In the genomic region with DNA sequence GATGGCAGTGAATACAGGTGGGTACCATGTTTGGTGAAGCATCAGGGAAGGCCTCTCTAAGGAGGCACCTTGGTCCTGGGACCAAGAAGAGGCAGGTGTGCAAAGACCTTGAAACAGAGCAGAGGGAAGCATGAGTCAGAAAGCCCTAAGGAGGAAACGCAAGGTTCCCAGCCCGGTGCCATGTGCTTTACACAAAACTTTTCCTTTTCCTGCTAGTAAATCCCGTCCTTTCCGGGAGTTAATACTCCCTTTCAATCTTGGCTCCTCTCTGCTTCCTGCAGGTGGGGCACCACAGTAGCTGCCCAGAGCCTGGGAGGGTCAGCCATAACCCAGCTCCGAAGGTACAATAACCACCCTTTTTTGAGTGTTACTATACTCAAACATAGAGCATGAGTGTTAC, we compare ENCODE assay signal across 19 cellular contexts. TPM values are rescaled to one million over a fixed set of nuclear protein-coding genes. Genes with fewer than 3 reads are reported as not detected.
DNase-seq lines count a peak whose midpoint lies in the region; ATAC-seq, FAIRE-seq and TF ChIP-seq lines count a peak whose summit lies in the region.
"Had no signal": no experiment of that assay in that cellular context is flagged by ENCODE, and none has a peak within 500 bp of the region (broad histone marks: within the 10 kb centered on the region; RNA-seq: fewer than 3 reads in every experiment).

No MANE protein-coding gene starts in this region.

- H3K9ac ChIP-seq in HepG2 (ENCODE audit: insufficient read depth, low read depth, low read length) (no peak overlapping the region), endothelial cell of umbilical vein (replicated peaks; ENCODE audit: extremely low read depth, insufficient read depth, low read length) (no peak overlapping the region)

- no peak for TF ChIP-seq RAD21 in HepG2 (CRISPR knock-in tag; IDR thresholded peaks at IDR 0.05)

- H3K4me1 ChIP-seq in HepG2 (ENCODE audit: insufficient read depth, low read length): peaks cover 59% of the 10 kb centered on the region
- H3K4me1 ChIP-seq in right lobe of liver: no peaks in the 10 kb centered on the region
- H3K4me1 ChIP-seq in endothelial cell of umbilical vein (ENCODE audit: control insufficient read depth, extremely low read depth, insufficient read depth, low read length): peaks cover 10% of the 10 kb centered on the region
- no peaks in the 10 kb centered on the region for H3K4me1 ChIP-seq in mucosa of descending colon (ENCODE audit: low read depth)
- peaks cover 0 to 7% (median 0%) of the 10 kb centered on the region in 12 donors for H3K4me1 ChIP-seq in heart left ventricle

- no peaks in the 10 kb centered on the region for H4K20me1 ChIP-seq in HepG2 (ENCODE audit: insufficient read depth, low read length)
- H4K20me1 ChIP-seq in endothelial cell of umbilical vein (replicated peaks; ENCODE audit: control insufficient read depth, extremely low read depth, insufficient read depth, low read length): no peaks in the 10 kb centered on the region

- FAIRE-seq in HepG2 (lab: Jason Lieb, UNC) (no peak), endothelial cell of umbilical vein (lab: Jason Lieb, UNC) (peak; percentile 67)

- TF ChIP-seq EP300 in HepG2 (IDR thresholded peaks at IDR 0.05; ENCODE audit: low read depth in 2 of 2, low read length in 2 of 2): no peak
- no peak for TF ChIP-seq EP300 in HepG2 (CRISPR knock-in tag; IDR thresholded peaks at IDR 0.05; ENCODE audit: borderline replicate concordance)

- no peak for TF ChIP-seq CTCF in HepG2 (CRISPR knock-in tag; IDR thresholded peaks at IDR 0.05)
- TF ChIP-seq CTCF in right lobe of liver (IDR thresholded peaks at IDR 0.05): no peak
- TF ChIP-seq CTCF in endothelial cell of umbilical vein (IDR thresholded peaks at IDR 0.05; ENCODE audit: extremely low read depth in 1 of 2, insufficient read depth in 1 of 2, low read depth in 1 of 2, low read length in 2 of 2): no peak
- no peak for TF ChIP-seq CTCF in mucosa of descending colon (IDR thresholded peaks at IDR 0.05)
- TF ChIP-seq CTCF in heart left ventricle (IDR thresholded peaks at IDR 0.05): no peak

- no peak for TF ChIP-seq POLR2A in HepG2 (IDR thresholded peaks at IDR 0.05; ENCODE audit: insufficient read depth in 1 of 2, low read depth in 2 of 2, low read length in 2 of 2)
- TF ChIP-seq POLR2A in right lobe of liver (IDR thresholded peaks at IDR 0.05): no peak
- TF ChIP-seq POLR2A in endothelial cell of umbilical vein (IDR thresholded peaks at IDR 0.05; ENCODE audit: low read depth, low read length): no peak
- no peak for TF ChIP-seq POLR2A in heart left ventricle (IDR thresholded peaks at IDR 0.05)

- H3K9me3 ChIP-seq in HepG2 (ENCODE audit: low read length) (no peaks in the 10 kb centered on the region), right lobe of liver (no peaks in the 10 kb centered on the region), endothelial cell of umbilical vein (replicated peaks; ENCODE audit: control insufficient read depth, insufficient read depth, low read length) (no peaks in the 10 kb centered on the region), mucosa of descending colon (no peaks in the 10 kb centered on the region), heart left ventricle (no peaks in the 10 kb centered on the region)
- H3K9me3 ChIP-seq: MG63 had no signal

- H3K4me2 ChIP-seq in HepG2 (ENCODE audit: low read depth, low read length) (no peak overlapping the region), endothelial cell of umbilical vein (ENCODE audit: insufficient read depth, low read length) (no peak overlapping the region)

- no peak overlapping the region for H2AFZ ChIP-seq in HepG2 (ENCODE audit: low read length)
- H2AFZ ChIP-seq in endothelial cell of umbilical vein (ENCODE audit: low read depth, low read length): peak overlapping the region; percentile 39

- H3K4me3 ChIP-seq in HepG2 (replicated peaks in 1 of 3; ENCODE audit: insufficient read depth in 1 of 3, low read depth in 2 of 3, low read length in 3 of 3) (no peak overlapping the region), right lobe of liver (no peak overlapping the region), endothelial cell of umbilical vein (replicated peaks in 1 of 3; ENCODE audit: insufficient read depth in 1 of 3, low read depth in 1 of 3, low read length in 3 of 3) (no peak overlapping the region), mucosa of descending colon (no peak overlapping the region), heart left ventricle (no peak overlapping the region)
- H3K4me3 ChIP-seq: MG63 had no signal

- in situ Hi-C loops in HepG2 (cut with HindIII; ENCODE audit: extremely low pct_ligation_motif_present, low pct_unique_long_range_greater_than_20kb): no loop called here
- in situ Hi-C loops in KBM-7 (cut with MboI; ENCODE audit: low pct_unique_long_range_greater_than_20kb, low sequenced_read_pairs): no loop called here

- 72% methylated on average over 5 of the region's 5 CpGs for WGBS in HepG2 (ENCODE audit: low lambda C conversion rate)
- 63% methylated on average over 3 of the region's 5 CpGs for WGBS in right lobe of liver (ENCODE audit: insufficient coverage, low coverage, low lambda C conversion rate, missing lambda C conversion rate)
- 59 to 68% (median 63%) methylated on average over 5 of the region's 5 CpGs for WGBS in heart left ventricle, 4 donors

- no peaks in the 10 kb centered on the region for H3K79me2 ChIP-seq in HepG2 (ENCODE audit: insufficient read depth, low read length)
- no peaks in the 10 kb centered on the region for H3K79me2 ChIP-seq in endothelial cell of umbilical vein (ENCODE audit: control insufficient read depth, insufficient read depth, low read length)

- DNase-seq in HepG2 (ENCODE audit: low spot score) (no peak), right lobe of liver (no peak), endothelial cell of umbilical vein (ENCODE audit: low read depth, low spot score) (peak; percentile 21), mucosa of descending colon (no peak), left lobe of liver (ENCODE audit: low spot score) (no peak), heart left ventricle (no peak), KBM-7 (no peak)
- DNase-seq: 8988T, ACHN, Calu3, H7, KG1, MG63, NCI-H1105 treated with DMSO at 0.1 percent for 48 hours, NCI-H146, NCI-H2029, NCI-H446, NCI-H524 treated with DMSO at 0.1 percent for 48 hours, NCI-H774 had no signal

- intact Hi-C loops in HepG2 (cut with micrococcal nuclease; ENCODE audit: unreplicated experiment) (no loop called here), right lobe of liver (cut with DNase I) (no loop called here), endothelial cell of umbilical vein (cut with micrococcal nuclease) (no loop called here), mucosa of descending colon (cut with DNase I, micrococcal nuclease) (no loop called here), heart left ventricle (cut with DNase I) (no loop called here)

- dilution Hi-C loops in endothelial cell of umbilical vein (cut with MboI; ENCODE audit: extremely low pct_ligation_motif_present, low sequenced_read_pairs): no loop called here

- no peaks in the 10 kb centered on the region for H3K9me1 ChIP-seq in endothelial cell of umbilical vein (replicated peaks; ENCODE audit: control insufficient read depth, extremely low read depth, insufficient read depth, low read length)

- H3K27ac ChIP-seq in HepG2 (ENCODE audit: extremely low read length, insufficient read depth, low read length) (no peak overlapping the region), right lobe of liver (no peak overlapping the region), endothelial cell of umbilical vein (ENCODE audit: insufficient read depth, low read depth, low read length) (no peak overlapping the region), heart left ventricle (no peak overlapping the region)

- CTCF ChIA-PET in HepG2 (lab: Yijun Ruan, JAX; ENCODE audit: low intra/inter-chr PET ratio, low total read pairs) (no interaction called here), endothelial cell of umbilical vein (lab: Charles Lee) (interaction anchor here (0.8 kb wide), 1 partner anchor 29 kb away, joined by 3 read pairs; no protein-coding TSS in a partner anchor)

- POLR2A ChIA-PET in HepG2 (lab: Yijun Ruan, JAX): no interaction called here
- POLR2A ChIA-PET in endothelial cell of umbilical vein (lab: Charles Lee): no interaction called here

- ATAC-seq in HepG2: peak; percentile 42
- ATAC-seq in right lobe of liver: no peak
- ATAC-seq in mucosa of descending colon: peak; percentile 82
- ATAC-seq in left lobe of liver: no peak
- no peak for ATAC-seq in heart left ventricle

- H3K27me3 ChIP-seq in HepG2 (ENCODE audit: control insufficient read depth in 1 of 2, insufficient read depth in 2 of 2, low read length in 2 of 2) (no peaks in the 10 kb centered on the region), right lobe of liver (no peaks in the 10 kb centered on the region), endothelial cell of umbilical vein (ENCODE audit: control insufficient read depth in 2 of 2, insufficient read depth in 2 of 2, low read length in 2 of 2) (no peaks in the 10 kb centered on the region), heart left ventricle (no peaks in the 10 kb centered on the region)
- H3K27me3 ChIP-seq: MG63 had no signal

- BruUV-seq in HepG2 (replicated peaks; lab: Mats Ljungman, UMichigan): no TSS peak
- BruUV-seq in endothelial cell of umbilical vein (replicated peaks; lab: Mats Ljungman, UMichigan): no TSS peak

- H3K36me3 ChIP-seq in HepG2 (replicated peaks in 1 of 2; ENCODE audit: control insufficient read depth in 1 of 2, insufficient read depth in 2 of 2, low read length in 2 of 2): no peaks in the 10 kb centered on the region
- H3K36me3 ChIP-seq in right lobe of liver: no peaks in the 10 kb centered on the region
- H3K36me3 ChIP-seq in endothelial cell of umbilical vein (ENCODE audit: control insufficient read depth in 2 of 2, extremely low read depth in 1 of 2, insufficient read depth in 2 of 2, low read length in 2 of 2): no peaks in the 10 kb centered on the region
- H3K36me3 ChIP-seq in mucosa of descending colon (ENCODE audit: low read depth): no peaks in the 10 kb centered on the region
- H3K36me3 ChIP-seq in heart left ventricle: no peaks in the 10 kb centered on the region
- H3K36me3 ChIP-seq: MG63 had no signal

RNA-seq across cellular contexts. Expression of a gene that starts 19.4 kb away (rescaled TPM):
- total RNA-seq in HepG2 (2016; rRNA removed; fragmentation: Illumina TruSeq; extraction: Trizol) (26.2 and 42.2 TPM in 2 replicates), right lobe of liver (10 to 100 TPM; 23.4 to 41.1 (median 30.5) TPM), endothelial cell of umbilical vein (23.3 and 24.4 TPM in 2 replicates), mucosa of descending colon (10 to 100 TPM in 1 of 3 donors, 1 to 10 TPM in 2; 9.1 to 15.4 (median 9.4) TPM), left lobe of liver (27.4 TPM), heart left ventricle (10 to 100 TPM in 2 of 9 donors, 1 to 10 TPM in 7; 5.0 to 18.7 (median 8.4) TPM)
- total RNA-seq in HepG2 (2016; cell fraction: cytosol; rRNA removed; fragmentation: Illumina TruSeq; extraction: Trizol; ENCODE audit: low read depth): 4.3 and 5.6 TPM in 2 replicates
- 21.6 and 43.4 TPM in 2 replicates for total RNA-seq in HepG2 (2016; cell fraction: insoluble cytoplasmic fraction; rRNA removed; fragmentation: Illumina TruSeq; extraction: Trizol)
- total RNA-seq in HepG2 (2016; cell fraction: membrane; rRNA removed; fragmentation: Illumina TruSeq; extraction: Trizol): 13.7 and 14.0 TPM in 2 replicates
- total RNA-seq in HepG2 (2016; cell fraction: nucleus; rRNA removed; fragmentation: Illumina TruSeq; extraction: Trizol): 55.7 and 64.6 TPM in 2 replicates
- polyA plus RNA-seq in HepG2 (2011; rRNA removed) (51.2 and 62.5 TPM in 2 replicates), endothelial cell of umbilical vein (21.6 and 24.5 TPM in 2 replicates), heart left ventricle (1 to 10 TPM; 3.0 to 3.3 TPM)
- polyA plus RNA-seq in HepG2 (2011; cell fraction: cytosol; rRNA removed): 45.9 and 54.4 TPM in 2 replicates
- 89.0 and 99.9 TPM in 2 replicates for polyA plus RNA-seq in HepG2 (2011; cell fraction: nucleus; rRNA removed)
- 49.8 and 58.0 TPM in 2 replicates for polyA plus RNA-seq in HepG2 (2012)
- polyA plus RNA-seq in HepG2 (2016; cell fraction: cytosol; fragmentation: Illumina TruSeq; extraction: Trizol; ENCODE audit: low read depth): 1.7 TPM in 2 replicates
- polyA plus RNA-seq in HepG2 (2016; cell fraction: insoluble cytoplasmic fraction; fragmentation: Illumina TruSeq; extraction: Trizol; ENCODE audit: low read depth): 15.4 and 17.3 TPM in 2 replicates
- 4.1 and 4.6 TPM in 2 replicates for polyA plus RNA-seq in HepG2 (2016; cell fraction: membrane; fragmentation: Illumina TruSeq; extraction: Trizol; ENCODE audit: low read depth)
- polyA plus RNA-seq in HepG2 (2016; cell fraction: nucleus; fragmentation: Illumina TruSeq; extraction: Trizol; ENCODE audit: insufficient read depth, low read depth): 65.1 and 71.7 TPM in 2 replicates
- polyA minus RNA-seq in HepG2 (2011; rRNA and poly(A)+ RNA removed; ENCODE audit: low replicate concordance): 17.1 and 162 TPM in 2 replicates
- polyA minus RNA-seq in HepG2 (2011; cell fraction: cytosol; rRNA and poly(A)+ RNA removed): 41.3 and 62.3 TPM in 2 replicates
- polyA minus RNA-seq in HepG2 (2011; cell fraction: nucleus; rRNA and poly(A)+ RNA removed): 80.1 and 108 TPM in 2 replicates
- polyA plus RNA-seq in endothelial cell of umbilical vein (2011; cell fraction: cytosol; rRNA removed): 12.8 and 13.4 TPM in 2 replicates
- polyA plus RNA-seq in endothelial cell of umbilical vein (2011; cell fraction: nucleus; rRNA removed): 39.2 and 40.8 TPM in 2 replicates
- 15.1 and 17.8 TPM in 2 replicates for polyA plus RNA-seq in endothelial cell of umbilical vein (2012)
- polyA minus RNA-seq in endothelial cell of umbilical vein: 49.1 and 57.1 TPM in 2 replicates
- 5.7 TPM for polyA minus RNA-seq in endothelial cell of umbilical vein (2011; cell fraction: cytosol; rRNA and poly(A)+ RNA removed)
- polyA minus RNA-seq in endothelial cell of umbilical vein (2011; cell fraction: nucleus; rRNA and poly(A)+ RNA removed): 32.7 and 41.9 TPM in 2 replicates

Comparison
In these comparisons a context has a peak if more than half of its experiments do, and no peak if none do; other contexts are left out.
1. ATAC-seq: peak in HepG2 (single experiment) and mucosa of descending colon (single experiment); none in right lobe of liver (0 of 4), left lobe of liver (single experiment) and heart left ventricle (0 of 4).